14 cellular contexts compared by ENCODE assay signal in the genomic region with DNA sequence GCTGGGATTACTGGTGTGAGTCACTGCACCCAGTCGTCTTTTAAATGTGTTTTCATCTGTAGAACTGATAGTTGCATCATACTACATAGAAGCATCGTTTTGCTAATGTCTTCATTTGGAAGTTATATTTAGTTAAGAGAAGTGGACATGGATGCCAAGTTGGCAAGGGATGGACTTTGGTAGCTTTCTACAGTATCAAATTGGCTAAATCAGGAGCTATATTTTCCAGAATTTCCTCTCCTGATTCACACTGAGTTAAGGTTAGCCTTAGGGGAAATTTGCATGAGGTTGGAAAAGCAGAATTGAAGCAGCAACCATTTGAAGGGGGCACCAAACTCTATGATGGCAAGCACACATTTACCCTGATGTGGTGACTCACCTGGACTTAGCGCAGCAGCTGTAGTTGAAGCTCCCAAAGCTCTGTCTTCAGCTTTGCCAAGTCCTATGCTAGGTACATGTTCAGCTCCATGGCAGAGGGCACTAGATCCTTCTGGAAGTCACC. TPM values are rescaled to one million over a fixed set of nuclear protein-coding genes. Genes with fewer than 3 reads are reported as not detected.
DNase-seq lines count a peak whose midpoint lies in the region; ATAC-seq, FAIRE-seq and TF ChIP-seq lines count a peak whose summit lies in the region.
"Had no signal": no experiment of that assay in that cellular context is flagged by ENCODE, and none has a peak within 500 bp of the region (broad histone marks: within the 10 kb centered on the region; RNA-seq: fewer than 3 reads in every experiment).

No MANE protein-coding gene starts in this region.

- H3K9ac ChIP-seq in K562 (ENCODE audit: insufficient read depth in 1 of 2, low read depth in 2 of 2, low read length in 2 of 2): no peak overlapping the region

- ATAC-seq in GM18505 (IDR thresholded peaks at IDR 0.05; ENCODE audit: unreplicated experiment) (no peak), K562 (peak; percentile 45), HG03025 (IDR thresholded peaks at IDR 0.05; ENCODE audit: low FRiP score, unreplicated experiment) (no peak)

- intact Hi-C loops in K562 (cut with micrococcal nuclease): no loop called here

- peaks cover 4% of the 10 kb centered on the region; the same call in 2 of the 3 replicates for H3K36me3 ChIP-seq in K562 (ENCODE audit: control insufficient read depth, insufficient read depth, low read length)
- H3K36me3 ChIP-seq: thoracic aorta had no signal

- no peaks in the 10 kb centered on the region for H3K9me1 ChIP-seq in K562 (ENCODE audit: control insufficient read depth, insufficient read depth, low read length)

- no peak overlapping the region for H3K4me2 ChIP-seq in K562 (ENCODE audit: insufficient read depth, low read length)

- no peak for FAIRE-seq in K562 (lab: Jason Lieb, UNC)

- no peaks in the 10 kb centered on the region for H3K9me3 ChIP-seq in K562 (replicated peaks; ENCODE audit: control insufficient read depth, insufficient read depth, low read depth, low read length)
- H3K9me3 ChIP-seq: thoracic aorta had no signal

- no peak for TF ChIP-seq EP300 in K562 (IDR thresholded peaks at IDR 0.05; ENCODE audit: low read length)

- BruUV-seq in K562 (replicated peaks; lab: Mats Ljungman, UMichigan): no TSS peak

- POLR2A ChIA-PET in K562 (lab: Yijun Ruan, JAX): interaction anchor here (1.0 kb wide), 1 partner anchor 11 kb away, joined by 4 read pairs; no protein-coding TSS in a partner anchor

- DNase-seq in AG09309 (ENCODE audit: low read depth): peak; percentile 72
- DNase-seq in K562 (ENCODE audit: extremely low read depth in 1 of 4, low spot score in 3 of 4): no peak
- peak; percentile 30 for DNase-seq in kidney tubule cell (ENCODE audit: low spot score)
- no peak for DNase-seq in cortex of kidney (lab: John Stamatoyannopoulos, UW)
- DNase-seq in RKO (ENCODE audit: low spot score): no peak
- no peak for DNase-seq in SHP77 treated with DMSO at 0.1 percent for 48 hours (lab: John Stamatoyannopoulos, UW)
- DNase-seq: activated CD4-positive, alpha-beta T cell treated with anti-CD3 and anti-CD28 coated beads, Interleukin-2, amount 10 ng/mL, durations not matched to agents 24 days and 14 days; activated T-cell treated with anti-CD3 and anti-CD28 coated beads, Interleukin-2, amount 50 U/mL, for 48 hours; foreskin melanocyte; NCI-H1436 treated with DMSO at 0.1 percent for 48 hours; NCI-H526 treated with DMSO at 0.1 percent for 48 hours had no signal

- H3K27me3 ChIP-seq in K562 (ENCODE audit: control insufficient read depth in 2 of 2, insufficient read depth in 2 of 2, low read length in 2 of 2): no peaks in the 10 kb centered on the region

- TF ChIP-seq CTCF in AG09309 (IDR thresholded peaks at IDR 0.05; ENCODE audit: control insufficient read depth, insufficient read depth, low read depth, low read length, missing control alignments) (no peak), K562 (IDR thresholded peaks at IDR 0.05 in 2 of 3, conservative IDR thresholded peaks at IDR 0.05 in 1 of 3; ENCODE audit: insufficient read depth in 2 of 3, low read depth in 1 of 3, low read length in 3 of 3) (no peak)

- H3K79me2 ChIP-seq in K562 (ENCODE audit: control insufficient read depth, insufficient read depth, low read length): no peaks in the 10 kb centered on the region

- H3K27ac ChIP-seq in K562 (ENCODE audit: extremely low read depth, low read depth, low read length): peak overlapping the region; percentile 23; the same call in 1 of the 3 replicates
- H3K27ac ChIP-seq: thoracic aorta had no signal

- no peaks in the 10 kb centered on the region for H4K20me1 ChIP-seq in K562 (replicated peaks; ENCODE audit: control insufficient read depth, insufficient read depth, low read length)

- in situ Hi-C loops in K562 (cut with MboI): no loop called here

- TF ChIP-seq POLR2A in GM18505 (IDR thresholded peaks at IDR 0.05; ENCODE audit: borderline replicate concordance, extremely low read depth, insufficient read depth, insufficient read length) (peak; percentile 12), K562 (conservative IDR thresholded peaks at IDR 0.05) (no peak)

- H3K4me3 ChIP-seq in AG09309 (ENCODE audit: control insufficient read depth, low read depth, low read length): no peak overlapping the region
- no peak overlapping the region for H3K4me3 ChIP-seq in K562
- H3K4me3 ChIP-seq: thoracic aorta had no signal

- CTCF ChIA-PET in K562 (lab: Yijun Ruan, JAX; ENCODE audit: low intra/inter-chr PET ratio): no interaction called here

- no peaks in the 10 kb centered on the region; a peak in 1 of 5 replicates for H3K4me1 ChIP-seq in K562 (replicated peaks in 1 of 2; ENCODE audit: control insufficient read depth in 2 of 2, insufficient read depth in 2 of 2, low read length in 2 of 2)

- H2AFZ ChIP-seq in K562 (ENCODE audit: low read depth, low read length): no peak overlapping the region

- 29% methylated on average over 3 of the region's 3 CpGs for WGBS in K562 (ENCODE audit: insufficient coverage, low coverage, missing lambda C conversion rate)

- no peak for TF ChIP-seq RAD21 in K562 (CRISPR knock-in tag; conservative IDR thresholded peaks at IDR 0.05 in 1 of 2, IDR thresholded peaks at IDR 0.05 in 1 of 2)

TF ChIP-seq in K562, 482 proteins besides CTCF, POLR2A, EP300 and RAD21 (continues in another document):
- TF ChIP-seq ZNF232 (CRISPR knock-in tag; IDR thresholded peaks at IDR 0.05) (no peak), HMGN3 (IDR thresholded peaks at IDR 0.05; ENCODE audit: borderline replicate concordance, extremely low read depth, insufficient read length, low read depth, low read length) (no peak), ZC3H8 (IDR thresholded peaks at IDR 0.05) (no peak), ZNF217 (CRISPR knock-in tag; IDR thresholded peaks at IDR 0.05) (no peak), SRSF7 (optimal IDR thresholded peaks at IDR 0.05; ENCODE audit: low read depth, low read length) (no peak), TRIM24 (IDR thresholded peaks at IDR 0.05) (peak; percentile 61 to 64; a peak in 2 of 4 replicates)
- TF ChIP-seq, protein P1, sequence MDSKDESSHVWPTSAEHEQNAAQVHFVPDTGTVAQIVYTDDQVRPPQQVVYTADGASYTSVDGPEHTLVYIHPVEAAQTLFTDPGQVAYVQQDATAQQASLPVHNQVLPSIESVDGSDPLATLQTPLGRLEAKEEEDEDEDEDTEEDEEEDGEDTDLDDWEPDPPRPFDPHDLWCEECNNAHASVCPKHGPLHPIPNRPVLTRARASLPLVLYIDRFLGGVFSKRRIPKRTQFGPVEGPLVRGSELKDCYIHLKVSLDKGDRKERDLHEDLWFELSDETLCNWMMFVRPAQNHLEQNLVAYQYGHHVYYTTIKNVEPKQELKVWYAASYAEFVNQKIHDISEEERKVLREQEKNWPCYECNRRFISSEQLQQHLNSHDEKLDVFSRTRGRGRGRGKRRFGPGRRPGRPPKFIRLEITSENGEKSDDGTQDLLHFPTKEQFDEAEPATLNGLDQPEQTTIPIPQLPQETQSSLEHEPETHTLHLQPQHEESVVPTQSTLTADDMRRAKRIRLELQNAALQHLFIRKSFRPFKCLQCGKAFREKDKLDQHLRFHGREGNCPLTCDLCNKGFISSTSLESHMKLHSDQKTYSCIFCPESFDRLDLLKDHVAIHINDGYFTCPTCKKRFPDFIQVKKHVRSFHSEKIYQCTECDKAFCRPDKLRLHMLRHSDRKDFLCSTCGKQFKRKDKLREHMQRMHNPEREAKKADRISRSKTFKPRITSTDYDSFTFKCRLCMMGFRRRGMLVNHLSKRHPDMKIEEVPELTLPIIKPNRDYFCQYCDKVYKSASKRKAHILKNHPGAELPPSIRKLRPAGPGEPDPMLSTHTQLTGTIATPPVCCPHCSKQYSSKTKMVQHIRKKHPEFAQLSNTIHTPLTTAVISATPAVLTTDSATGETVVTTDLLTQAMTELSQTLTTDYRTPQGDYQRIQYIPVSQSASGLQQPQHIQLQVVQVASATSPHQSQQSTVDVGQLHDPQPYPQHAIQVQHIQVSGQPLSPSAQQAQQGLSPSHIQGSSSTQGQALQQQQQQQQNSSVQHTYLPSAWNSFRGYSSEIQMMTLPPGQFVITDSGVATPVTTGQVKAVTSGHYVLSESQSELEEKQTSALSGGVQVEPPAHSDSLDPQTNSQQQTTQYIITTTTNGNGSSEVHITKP (IDR thresholded peaks at IDR 0.05; ENCODE audit: partially characterized antibody): peak; percentile 43
- TF ChIP-seq, protein P2, sequence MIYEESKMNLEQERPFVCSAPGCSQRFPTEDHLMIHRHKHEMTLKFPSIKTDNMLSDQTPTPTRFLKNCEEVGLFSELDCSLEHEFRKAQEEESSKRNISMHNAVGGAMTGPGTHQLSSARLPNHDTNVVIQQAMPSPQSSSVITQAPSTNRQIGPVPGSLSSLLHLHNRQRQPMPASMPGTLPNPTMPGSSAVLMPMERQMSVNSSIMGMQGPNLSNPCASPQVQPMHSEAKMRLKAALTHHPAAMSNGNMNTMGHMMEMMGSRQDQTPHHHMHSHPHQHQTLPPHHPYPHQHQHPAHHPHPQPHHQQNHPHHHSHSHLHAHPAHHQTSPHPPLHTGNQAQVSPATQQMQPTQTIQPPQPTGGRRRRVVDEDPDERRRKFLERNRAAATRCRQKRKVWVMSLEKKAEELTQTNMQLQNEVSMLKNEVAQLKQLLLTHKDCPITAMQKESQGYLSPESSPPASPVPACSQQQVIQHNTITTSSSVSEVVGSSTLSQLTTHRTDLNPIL (CRISPR knock-in tag; IDR thresholded peaks at IDR 0.05): no peak

RNA-seq across cellular contexts. Expression of a gene that starts 43.9 kb away (rescaled TPM):
- total RNA-seq in K562 (2011; cell fraction: chromatin; rRNA removed; ENCODE audit: low replicate concordance): 5.0 and 6.0 TPM in 2 replicates
- 3.9 and 4.0 TPM in 2 replicates for total RNA-seq in K562 (2011; cell fraction: nucleolus; rRNA removed)
- total RNA-seq in K562 (2011; cell fraction: nucleoplasm; rRNA removed): 3.6 and 4.4 TPM in 2 replicates
- total RNA-seq in K562 (2014; rRNA removed) (6.6 and 7.3 TPM in 2 replicates), K562 (2014; rRNA removed; fragmentation: Illumina TruSeq; extraction: Trizol) (6.3 and 7.6 TPM in 2 replicates), K562 (2015; rRNA removed; fragmentation: Illumina TruSeq; extraction: Trizol) (7.0 and 7.8 TPM in 2 replicates), K562 (2021) (5.9 and 6.1 TPM in 2 replicates)
- polyA plus RNA-seq in K562 (2011; rRNA removed) (1.7 and 3.1 TPM in 2 replicates), K562 (2014; fragmentation: Illumina TruSeq; extraction: Trizol) (6.2 and 8.3 TPM in 2 replicates), K562 (2014; fragmentation: Nextera tagmentation; extraction: Ambion mirVana) (1 to 10 TPM; 3.8 to 5.5 TPM), K562 (2014; rRNA removed) (5.4 and 6.6 TPM in 2 replicates)
- polyA plus RNA-seq in K562 (2011; cell fraction: cytosol; rRNA removed): 3.6 and 4.4 TPM in 2 replicates
- polyA plus RNA-seq in K562 (2011; cell fraction: nucleus; rRNA removed): 3.0 and 4.0 TPM in 2 replicates
- polyA plus RNA-seq in K562 (2012): 5.8 and 10.6 TPM in 2 replicates
- polyA minus RNA-seq in K562 (2011; rRNA and poly(A)+ RNA removed): 4.8 and 6.1 TPM in 2 replicates
- 1.0 and 1.4 TPM in 2 replicates for polyA minus RNA-seq in K562 (2011; cell fraction: cytosol; rRNA and poly(A)+ RNA removed)
- 4.8 and 8.7 TPM in 2 replicates for polyA minus RNA-seq in K562 (2011; cell fraction: nucleus; rRNA and poly(A)+ RNA removed)

Comparison
In these comparisons a context has a peak if more than half of its experiments do, and no peak if none do; other contexts are left out.
1. DNase-seq: peak in AG09309 (single experiment) and kidney tubule cell (single experiment); none in K562 (0 of 4), cortex of kidney (single experiment), RKO (single experiment) and SHP77 treated with DMSO at 0.1 percent for 48 hours (single experiment).